8 cellular contexts compared by ENCODE assay signal in the genomic region with DNA sequence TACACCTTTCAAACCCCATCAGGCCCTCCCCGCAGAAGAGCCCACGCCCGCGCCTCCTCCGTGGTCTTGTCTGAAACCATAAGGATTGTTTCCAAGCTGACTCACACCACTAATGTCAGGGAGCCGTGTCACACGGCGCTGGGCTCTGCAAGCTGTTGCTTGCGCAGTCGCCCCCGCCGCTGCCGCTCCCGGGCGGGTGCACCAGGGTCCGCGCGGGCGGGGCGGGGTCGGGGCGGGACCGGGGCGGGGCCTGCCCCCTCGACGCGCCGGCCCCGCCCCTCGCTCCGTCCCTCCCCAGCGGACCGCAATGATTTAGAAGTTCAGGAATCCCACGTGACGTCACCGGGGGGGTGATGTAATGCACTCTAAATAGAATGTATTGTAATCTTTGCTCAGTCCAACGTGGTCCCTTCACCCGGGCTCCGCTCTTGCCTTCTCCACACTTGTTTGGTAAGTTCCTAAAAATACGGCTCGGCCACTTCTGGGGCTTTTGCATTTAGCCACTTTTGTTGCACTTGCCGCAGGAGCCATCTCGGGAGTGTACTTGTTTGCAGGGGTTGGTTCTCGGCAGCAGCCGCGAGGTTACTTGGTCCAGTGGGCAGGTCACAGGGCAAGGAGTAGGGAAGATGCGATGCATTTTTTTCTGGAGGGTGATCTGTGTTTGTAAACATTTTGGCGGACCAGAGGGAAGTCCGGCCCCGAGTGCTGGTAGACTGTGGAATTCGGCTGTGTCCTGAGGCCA. TPM values are rescaled to one million over a fixed set of nuclear protein-coding genes. Genes with fewer than 3 reads are reported as not detected.
DNase-seq lines count a peak whose midpoint lies in the region; ATAC-seq and TF ChIP-seq lines count a peak whose summit lies in the region.

No MANE protein-coding gene starts in this region.

- H3K9me3 ChIP-seq in OCI-LY7 (ENCODE audit: low read length), result no peaks in the 10 kb centered on the region
- no peaks in the 10 kb centered on the region for H3K9me3 ChIP-seq in naive thymus-derived CD4-positive, alpha-beta T cell (ENCODE audit: control insufficient read depth in 2 of 3, low read length in 3 of 3)

- no TSS peak for BruUV-seq in OCI-LY7 (replicated peaks; lab: Mats Ljungman, UMichigan)

- intact Hi-C loops in OCI-LY7 (cut with micrococcal nuclease; ENCODE audit: unreplicated experiment), result no loop called here
- intact Hi-C loops in activated T-helper 2 cell treated with anti-CD3 and anti-CD28 coated beads, Interferon-gamma antibody, Interleukin-2, Interleukin-4, amounts not matched to agents 10 μg/mL and 5 μg/mL and 100 μg/mL, durations not matched to agents 14 hours and 24 hours and 36 hours (cut with micrococcal nuclease), result loop anchor here (1.0 to 5.0 kb wide), 2 partner anchors 254 to 1307 kb away; a partner anchor contains a TSS
- intact Hi-C loops in naive thymus-derived CD4-positive, alpha-beta T cell (cut with micrococcal nuclease), result no loop called here

- H3K27me3 ChIP-seq in naive thymus-derived CD4-positive, alpha-beta T cell (ENCODE audit: control insufficient read depth in 2 of 2, insufficient read depth in 2 of 2, low read length in 2 of 2), result peaks cover 3 to 10% of the 10 kb centered on the region in 2 donors

- TF ChIP-seq CTCF in OCI-LY7 (conservative IDR thresholded peaks at IDR 0.05; ENCODE audit: low read length) (no peak), fibroblast of pulmonary artery (IDR thresholded peaks at IDR 0.05; ENCODE audit: low read length, missing control alignments) (no peak)

- peak overlapping the region; percentile 81 for H3K4me2 ChIP-seq in OCI-LY7 (ENCODE audit: low read length)

- H2AFZ ChIP-seq in OCI-LY7 (ENCODE audit: low read length), result peak overlapping the region; percentile 23; the same call in 1 of the 2 replicates

- H3K9me2 ChIP-seq in OCI-LY7 (ENCODE audit: insufficient read depth, low read length), result no peaks in the 10 kb centered on the region

- no peaks in the 10 kb centered on the region for H3K79me2 ChIP-seq in OCI-LY7 (ENCODE audit: insufficient read depth, low read depth, low read length)

- peak; percentile 83 for ATAC-seq in naive thymus-derived CD4-positive, alpha-beta T cell
- ATAC-seq in stimulated activated memory B cell treated with anti-CD40 and anti-IgM and Interleukin-4, amounts not matched to agents 10 μg/mL and 1 μg/mL and 100 μg/mL, for 72 hours, result peak; percentile 67
- no peak for ATAC-seq in HG03460 (IDR thresholded peaks at IDR 0.05; ENCODE audit: unreplicated experiment)

- peak overlapping the region; percentile 77 for H3K4me3 Mint-ChIP-seq in activated T-helper 2 cell treated with anti-CD3 and anti-CD28 coated beads, Interferon-gamma antibody, Interleukin-2, Interleukin-4, amounts not matched to agents 10 μg/mL and 5 μg/mL and 100 μg/mL, durations not matched to agents 14 hours and 24 hours and 36 hours (ENCODE audit: low read depth)
- peak overlapping the region; percentile 78 to 94 (median 88) for H3K4me3 Mint-ChIP-seq in naive thymus-derived CD4-positive, alpha-beta T cell
- H3K4me3 Mint-ChIP-seq in stimulated activated memory B cell treated with anti-CD40 and anti-IgM and Interleukin-4, amounts not matched to agents 10 μg/mL and 1 μg/mL and 100 μg/mL, for 72 hours, result peak overlapping the region; percentile 84

- peaks cover 57% of the 10 kb centered on the region for H3K27me3 Mint-ChIP-seq in activated T-helper 2 cell treated with anti-CD3 and anti-CD28 coated beads, Interferon-gamma antibody, Interleukin-2, Interleukin-4, amounts not matched to agents 10 μg/mL and 5 μg/mL and 100 μg/mL, durations not matched to agents 14 hours and 24 hours and 36 hours (ENCODE audit: low read depth)
- peaks cover 71 to 79% (median 75%) of the 10 kb centered on the region in 5 donors for H3K27me3 Mint-ChIP-seq in naive thymus-derived CD4-positive, alpha-beta T cell
- peaks cover 65% of the 10 kb centered on the region for H3K27me3 Mint-ChIP-seq in stimulated activated memory B cell treated with anti-CD40 and anti-IgM and Interleukin-4, amounts not matched to agents 10 μg/mL and 1 μg/mL and 100 μg/mL, for 72 hours

- no peaks in the 10 kb centered on the region for H3K36me3 Mint-ChIP-seq in activated T-helper 2 cell treated with anti-CD3 and anti-CD28 coated beads, Interferon-gamma antibody, Interleukin-2, Interleukin-4, amounts not matched to agents 10 μg/mL and 5 μg/mL and 100 μg/mL, durations not matched to agents 14 hours and 24 hours and 36 hours (ENCODE audit: low read depth)
- peaks cover 0 to 3% (median 0%) of the 10 kb centered on the region in 5 donors for H3K36me3 Mint-ChIP-seq in naive thymus-derived CD4-positive, alpha-beta T cell
- H3K36me3 Mint-ChIP-seq in stimulated activated memory B cell treated with anti-CD40 and anti-IgM and Interleukin-4, amounts not matched to agents 10 μg/mL and 1 μg/mL and 100 μg/mL, for 72 hours, result no peaks in the 10 kb centered on the region

- H3K4me3 ChIP-seq in OCI-LY7 (ENCODE audit: low read depth, low read length, poor library complexity, severe bottlenecking) (peak overlapping the region; percentile 48), fibroblast of pulmonary artery (replicated peaks; ENCODE audit: low read depth, low read length) (peak overlapping the region; percentile 57)
- peak overlapping the region; percentile 34 for H3K4me3 ChIP-seq in naive thymus-derived CD4-positive, alpha-beta T cell (ENCODE audit: low read length)

- no peaks in the 10 kb centered on the region for H3K36me3 ChIP-seq in OCI-LY7 (ENCODE audit: insufficient read depth, low read length)
- no peaks in the 10 kb centered on the region for H3K36me3 ChIP-seq in naive thymus-derived CD4-positive, alpha-beta T cell (ENCODE audit: control insufficient read depth in 2 of 3, insufficient read depth in 3 of 3, low read length in 3 of 3)

- H3K27ac ChIP-seq in OCI-LY7 (ENCODE audit: low read depth, low read length, poor library complexity, severe bottlenecking), result no peak overlapping the region
- no peak overlapping the region for H3K27ac ChIP-seq in naive thymus-derived CD4-positive, alpha-beta T cell (ENCODE audit: low read depth, low read length)

- H3K9me3 Mint-ChIP-seq in activated T-helper 2 cell treated with anti-CD3 and anti-CD28 coated beads, Interferon-gamma antibody, Interleukin-2, Interleukin-4, amounts not matched to agents 10 μg/mL and 5 μg/mL and 100 μg/mL, durations not matched to agents 14 hours and 24 hours and 36 hours, result no peaks in the 10 kb centered on the region
- peaks cover 0 to 1% (median 0%) of the 10 kb centered on the region in 11 donors for H3K9me3 Mint-ChIP-seq in naive thymus-derived CD4-positive, alpha-beta T cell
- H3K9me3 Mint-ChIP-seq in stimulated activated memory B cell treated with anti-CD40 and anti-IgM and Interleukin-4, amounts not matched to agents 10 μg/mL and 1 μg/mL and 100 μg/mL, for 72 hours, result peaks cover 3% of the 10 kb centered on the region

- CTCF ChIA-PET in OCI-LY7 (lab: Charles Lee; ENCODE audit: unreplicated experiment), result no interaction called here
- CTCF ChIA-PET in naive thymus-derived CD4-positive, alpha-beta T cell (lab: Charles Lee), result no interaction called here

- POLR2A ChIA-PET in OCI-LY7 (lab: Charles Lee), result interaction anchor here (1.6 kb wide), 1 partner anchor 21 kb away, joined by 5 read pairs; no protein-coding TSS in a partner anchor
- POLR2A ChIA-PET in naive thymus-derived CD4-positive, alpha-beta T cell (lab: Charles Lee), result no interaction called here

- H3K27ac Mint-ChIP-seq in activated T-helper 2 cell treated with anti-CD3 and anti-CD28 coated beads, Interferon-gamma antibody, Interleukin-2, Interleukin-4, amounts not matched to agents 10 μg/mL and 5 μg/mL and 100 μg/mL, durations not matched to agents 14 hours and 24 hours and 36 hours, result peak overlapping the region; percentile 48
- peak overlapping the region in 3 of 9 donors; percentile 7 to 56 (median 42) for H3K27ac Mint-ChIP-seq in naive thymus-derived CD4-positive, alpha-beta T cell
- H3K27ac Mint-ChIP-seq in stimulated activated memory B cell treated with anti-CD40 and anti-IgM and Interleukin-4, amounts not matched to agents 10 μg/mL and 1 μg/mL and 100 μg/mL, for 72 hours, result peak overlapping the region; percentile 75

- peak; percentile 91 for DNase-seq in DMS53 treated with DMSO at 0.1 percent for 48 hours (lab: John Stamatoyannopoulos, UW; ENCODE audit: unreplicated experiment)
- peak; percentile 77 for DNase-seq in HT1080 (ENCODE audit: low read depth)
- peak; percentile 4 for DNase-seq in OCI-LY7 (ENCODE audit: low spot score)
- DNase-seq in activated T-helper 2 cell treated with anti-CD3 and anti-CD28 coated beads, Interferon-gamma antibody, Interleukin-2, Interleukin-4, amounts not matched to agents 10 μg/mL and 5 μg/mL and 100 μg/mL, durations not matched to agents 14 hours and 24 hours and 36 hours (ENCODE audit: low spot score), result peak; percentile 37
- peak; percentile 97 for DNase-seq in fibroblast of pulmonary artery (ENCODE audit: low read depth)
- DNase-seq in naive thymus-derived CD4-positive, alpha-beta T cell, result peak in 5 of 9 donors; percentile 4 to 62 (median 29)

- H3K4me1 ChIP-seq in OCI-LY7 (ENCODE audit: insufficient read depth, low read length, poor library complexity, severe bottlenecking), result peaks cover 5% of the 10 kb centered on the region
- peaks cover 0 to 8% of the 10 kb centered on the region in 2 donors for H3K4me1 ChIP-seq in naive thymus-derived CD4-positive, alpha-beta T cell (ENCODE audit: control insufficient read depth in 2 of 2, insufficient read depth in 2 of 2, low read length in 2 of 2)

- H4K20me1 ChIP-seq in OCI-LY7 (ENCODE audit: insufficient read depth, low read length), result no peaks in the 10 kb centered on the region

- H3K4me1 Mint-ChIP-seq in activated T-helper 2 cell treated with anti-CD3 and anti-CD28 coated beads, Interferon-gamma antibody, Interleukin-2, Interleukin-4, amounts not matched to agents 10 μg/mL and 5 μg/mL and 100 μg/mL, durations not matched to agents 14 hours and 24 hours and 36 hours (ENCODE audit: low read depth), result peaks cover 27% of the 10 kb centered on the region
- peaks cover 7 to 30% (median 22%) of the 10 kb centered on the region in 7 donors for H3K4me1 Mint-ChIP-seq in naive thymus-derived CD4-positive, alpha-beta T cell
- H3K4me1 Mint-ChIP-seq in stimulated activated memory B cell treated with anti-CD40 and anti-IgM and Interleukin-4, amounts not matched to agents 10 μg/mL and 1 μg/mL and 100 μg/mL, for 72 hours, result peaks cover 28% of the 10 kb centered on the region

RNA-seq across cellular contexts. Expression of a gene that starts 3.2 kb away (rescaled TPM):
- total RNA-seq in HT1080 (2014; rRNA removed; shearing (Covaris generic)), result 5.0 and 9.3 TPM in 2 replicates
- polyA plus RNA-seq in HT1080 (2015; cell fraction: cytosol; rRNA removed), result 7.7 and 11.8 TPM in 2 replicates
- 23.2 and 23.3 TPM in 2 replicates for polyA plus RNA-seq in HT1080 (2015; cell fraction: nucleus; rRNA removed)
- 2.0 and 5.6 TPM in 2 replicates for total RNA-seq in OCI-LY7 (2014; rRNA removed; shearing (Covaris generic))
- 10.4 and 13.3 TPM in 2 replicates for total RNA-seq in OCI-LY7 (2022)
- not detected in 2 replicates for total RNA-seq in activated T-helper 2 cell treated with anti-CD3 and anti-CD28 coated beads, Interferon-gamma antibody, Interleukin-2, Interleukin-4, amounts not matched to agents 10 μg/mL and 5 μg/mL and 100 μg/mL, durations not matched to agents 14 hours and 24 hours and 36 hours
- 10 to 100 TPM in 1 of 5 experiments, 1 to 10 TPM in 1, under 1 TPM in 1, not detected in 2; 0.22 to 18.4 (median 3.6) TPM for total RNA-seq in naive thymus-derived CD4-positive, alpha-beta T cell
- polyA plus RNA-seq in naive thymus-derived CD4-positive, alpha-beta T cell, result not detected

Comparison
In these comparisons a context has a peak if more than half of its experiments do, and no peak if none do; other contexts are left out.
1. DNase-seq: peak in every context shown above with its lines; median percentile 97 in fibroblast of pulmonary artery; 91 in DMS53 treated with DMSO at 0.1 percent for 48 hours; 77 in HT1080; 37 in activated T-helper 2 cell treated with anti-CD3 and anti-CD28 coated beads, Interferon-gamma antibody, Interleukin-2, Interleukin-4, amounts not matched to agents 10 μg/mL and 5 μg/mL and 100 μg/mL, durations not matched to agents 14 hours and 24 hours and 36 hours; 29 in naive thymus-derived CD4-positive, alpha-beta T cell; 4 in OCI-LY7.